Comparison of ENCODE assay signal across 21 cellular contexts in the genomic region with DNA sequence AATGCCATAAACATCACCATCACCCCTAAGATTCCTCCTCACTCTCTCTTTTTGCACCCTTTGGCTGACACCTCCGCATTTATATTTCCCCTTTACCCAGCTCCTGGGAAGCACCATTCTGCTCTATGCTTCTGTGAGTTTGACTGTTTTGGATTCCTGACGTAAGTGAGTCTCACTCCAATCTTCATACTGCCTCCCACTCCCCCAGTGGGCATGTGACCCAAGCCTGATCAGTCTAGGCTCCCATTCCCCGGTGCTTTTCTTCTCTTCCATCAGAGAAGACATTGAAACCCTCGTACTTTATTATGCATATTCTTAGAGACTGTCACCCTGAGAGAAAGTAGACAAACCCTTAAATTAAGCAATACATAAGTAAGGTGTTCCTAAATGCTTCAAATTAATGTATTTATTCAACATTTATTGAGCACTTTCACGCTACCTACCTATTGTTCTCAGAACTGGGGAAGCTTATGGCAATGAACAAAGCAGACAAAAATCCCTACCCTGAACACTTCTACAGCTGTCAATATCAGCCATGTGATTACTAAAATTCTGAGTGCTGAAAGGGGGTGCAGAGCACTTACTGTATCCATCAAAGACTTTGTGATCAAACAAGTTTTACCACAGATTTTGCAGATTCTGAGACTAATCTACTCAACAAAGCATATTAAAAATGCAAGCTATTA. TPM values are rescaled to one million over a fixed set of nuclear protein-coding genes. Genes with fewer than 3 reads are reported as not detected.
A peak's percentile ranks its signal among the peaks of the same experiment; 100 is the strongest.
DNase-seq lines count a peak whose midpoint lies in the region; ATAC-seq and TF ChIP-seq lines count a peak whose summit lies in the region.
"Had no signal": no experiment of that assay in that cellular context is flagged by ENCODE, and none has a peak within 500 bp of the region (broad histone marks: within the 10 kb centered on the region; RNA-seq: fewer than 3 reads in every experiment).

No MANE protein-coding gene starts in this region.

- H3K9ac ChIP-seq in BLaER1 treated with 17β-estradiol and CSF1 and Interleukin-3, amounts not matched to agents 10 nM and 100 nM: no peak overlapping the region
- no peak overlapping the region for H3K9ac ChIP-seq in MM.1S (ENCODE audit: low read length)

- no peak overlapping the region for H3K27ac ChIP-seq in BLaER1 treated with 17β-estradiol and CSF1 and Interleukin-3, amounts not matched to agents 10 nM and 100 nM
- H3K27ac ChIP-seq in MM.1S (ENCODE audit: low read length) (peak overlapping the region; percentile 52; the same call in 1 of the 2 replicates), esophagus muscularis mucosa (replicated peaks in 1 of 4) (no peak overlapping the region)
- H3K27ac ChIP-seq: SK-N-MC had no signal

- H2AFZ ChIP-seq in MM.1S (ENCODE audit: low read length): no peak overlapping the region

- H3K36me3 ChIP-seq in BLaER1 treated with 17β-estradiol and CSF1 and Interleukin-3, amounts not matched to agents 10 nM and 100 nM: no peaks in the 10 kb centered on the region
- H3K36me3 ChIP-seq in MM.1S (replicated peaks; ENCODE audit: insufficient read depth, low read length): no peaks in the 10 kb centered on the region
- no peaks in the 10 kb centered on the region for H3K36me3 ChIP-seq in esophagus muscularis mucosa

- DNase-seq in MM.1S: no peak
- peak; percentile 64 for DNase-seq in esophagus muscularis mucosa (ENCODE audit: extremely low spot score)
- DNase-seq in erythroblast (lab: John Stamatoyannopoulos, UW): no peak
- DNase-seq: Calu3; CD4-positive, CD25-positive, alpha-beta regulatory T cell; GF-D8; GOT3; NCI-H1048; NCI-H146; NCI-H2107; NCI-H226; NCI-H526; T-cell had no signal

- H3K27me3 ChIP-seq in BLaER1 treated with 17β-estradiol and CSF1 and Interleukin-3, amounts not matched to agents 10 nM and 100 nM: no peaks in the 10 kb centered on the region
- H3K27me3 ChIP-seq in MM.1S (replicated peaks; ENCODE audit: insufficient read depth, low read length) (no peaks in the 10 kb centered on the region), esophagus muscularis mucosa (no peaks in the 10 kb centered on the region)

- no peak for TF ChIP-seq EP300 in esophagus muscularis mucosa (IDR thresholded peaks at IDR 0.05)

- ATAC-seq in GM21526 (IDR thresholded peaks at IDR 0.05; ENCODE audit: low FRiP score, unreplicated experiment) (peak; percentile 15), GM21528 (IDR thresholded peaks at IDR 0.05; ENCODE audit: low FRiP score, unreplicated experiment) (no peak), HG03457 (IDR thresholded peaks at IDR 0.05; ENCODE audit: unreplicated experiment) (no peak), GM19023 (IDR thresholded peaks at IDR 0.05; ENCODE audit: unreplicated experiment) (no peak)
- ATAC-seq: Panc1, Right ventricle myocardium inferior had no signal

- no peak overlapping the region for H3K4me3 ChIP-seq in BLaER1 treated with 17β-estradiol and CSF1 and Interleukin-3, amounts not matched to agents 10 nM and 100 nM
- H3K4me3 ChIP-seq in MM.1S (ENCODE audit: low read length) (no peak overlapping the region), esophagus muscularis mucosa (no peak overlapping the region)
- H3K4me3 ChIP-seq: SK-N-MC had no signal

- 77% methylated on average over 5 of the region's 5 CpGs for WGBS in esophagus muscularis mucosa

- no peaks in the 10 kb centered on the region for H3K9me3 ChIP-seq in BLaER1 treated with 17β-estradiol and CSF1 and Interleukin-3, amounts not matched to agents 10 nM and 100 nM (replicated peaks in 1 of 11)
- H3K9me3 ChIP-seq in MM.1S (replicated peaks; ENCODE audit: insufficient read depth, low read length) (no peaks in the 10 kb centered on the region), esophagus muscularis mucosa (no peaks in the 10 kb centered on the region)

- peaks cover 9 to 24% (median 20%) of the 10 kb centered on the region in 10 experiments for H3K4me1 ChIP-seq in BLaER1 treated with 17β-estradiol and CSF1 and Interleukin-3, amounts not matched to agents 10 nM and 100 nM
- H3K4me1 ChIP-seq in MM.1S (ENCODE audit: low read length) (peaks cover 22% of the 10 kb centered on the region), esophagus muscularis mucosa (peaks cover 9 to 11% (median 10%) of the 10 kb centered on the region in 4 donors)

- no peaks in the 10 kb centered on the region for H3K79me2 ChIP-seq in MM.1S (ENCODE audit: low read length)

- TF ChIP-seq POLR2A in esophagus muscularis mucosa (IDR thresholded peaks at IDR 0.05; ENCODE audit: low read depth): no peak
- no peak for TF ChIP-seq POLR2A in erythroblast (IDR thresholded peaks at IDR 0.05; ENCODE audit: low read length)

- no peaks in the 10 kb centered on the region for H4K20me1 ChIP-seq in BLaER1 treated with 17β-estradiol and CSF1 and Interleukin-3, amounts not matched to agents 10 nM and 100 nM
- H4K20me1 ChIP-seq in MM.1S (ENCODE audit: insufficient read depth, low read length): no peaks in the 10 kb centered on the region

- H3F3A ChIP-seq in MM.1S (ENCODE audit: insufficient read depth, low read length): peaks cover 17% of the 10 kb centered on the region; the same call in 1 of the 2 replicates

- H3K9me2 ChIP-seq in MM.1S (replicated peaks; ENCODE audit: insufficient read depth, low read length): no peaks in the 10 kb centered on the region

- H3K4me2 ChIP-seq in BLaER1 treated with 17β-estradiol and CSF1 and Interleukin-3, amounts not matched to agents 10 nM and 100 nM: peak overlapping the region; percentile 18 to 62 (median 41); a peak in 19 of 22 replicates
- H3K4me2 ChIP-seq in MM.1S (ENCODE audit: low read depth, low read length): peak overlapping the region; percentile 36

- intact Hi-C loops in esophagus muscularis mucosa (cut with DNase I): no loop called here

- TF ChIP-seq CTCF in MM.1S (IDR thresholded peaks at IDR 0.05; ENCODE audit: low read length) (no peak), esophagus muscularis mucosa (IDR thresholded peaks at IDR 0.05) (no peak)

RNA-seq across cellular contexts. Expression of a gene that starts 43.4 kb away (rescaled TPM):
- 10 to 100 TPM; 21.5 to 35.3 (median 32.7) TPM for total RNA-seq in esophagus muscularis mucosa
